In genomic region chr2:39851691-39852110, GRCh38 we compare ENCODE assay signal across 9 cellular contexts.
DNase-seq lines count a peak whose midpoint lies in the region; ATAC-seq, FAIRE-seq and TF ChIP-seq lines count a peak whose summit lies in the region.
"Had no signal": no experiment of that assay in that cellular context is flagged by ENCODE, and none has a peak within 500 bp of the region (broad histone marks: within the 10 kb centered on the region; RNA-seq: fewer than 3 reads in every experiment).

No MANE protein-coding gene starts in this region.

- no peak for FAIRE-seq in D721Med (lab: Jason Lieb, UNC)
- no peak for FAIRE-seq in urothelium cell line (lab: Jason Lieb, UNC)

- peak; percentile 46 for DNase-seq in CD1c-positive myeloid dendritic cell (ENCODE audit: extremely low spot score)
- DNase-seq in coronary artery (ENCODE audit: low spot score), result no peak
- DNase-seq in HK-2 (ENCODE audit: unreplicated experiment), result no peak
- DNase-seq in NCI-H187 treated with DMSO at 0.1 percent for 48 hours (lab: John Stamatoyannopoulos, UW), result no peak
- DNase-seq in D721Med (ENCODE audit: insufficient read length, low spot score), result no peak
- no peak for DNase-seq in urothelium cell line (ENCODE audit: low spot score)

- no peak overlapping the region for H3K27ac ChIP-seq in coronary artery
- H3K27ac ChIP-seq: body of pancreas had no signal

- TF ChIP-seq CTCF in coronary artery (IDR thresholded peaks at IDR 0.05) (no peak), D721Med (IDR thresholded peaks at IDR 0.05; ENCODE audit: insufficient read depth, missing control alignments) (no peak)

- ATAC-seq in GM19452 (IDR thresholded peaks at IDR 0.05; ENCODE audit: unreplicated experiment) (peak; percentile 84), HG03442 (IDR thresholded peaks at IDR 0.05; ENCODE audit: unreplicated experiment) (peak; percentile 94)
- ATAC-seq: body of pancreas had no signal

- H3K4me3 ChIP-seq in coronary artery, result peak overlapping the region; percentile 6
- H3K4me3 ChIP-seq: body of pancreas had no signal
